24 cellular contexts compared by ENCODE assay signal in the genomic region with DNA sequence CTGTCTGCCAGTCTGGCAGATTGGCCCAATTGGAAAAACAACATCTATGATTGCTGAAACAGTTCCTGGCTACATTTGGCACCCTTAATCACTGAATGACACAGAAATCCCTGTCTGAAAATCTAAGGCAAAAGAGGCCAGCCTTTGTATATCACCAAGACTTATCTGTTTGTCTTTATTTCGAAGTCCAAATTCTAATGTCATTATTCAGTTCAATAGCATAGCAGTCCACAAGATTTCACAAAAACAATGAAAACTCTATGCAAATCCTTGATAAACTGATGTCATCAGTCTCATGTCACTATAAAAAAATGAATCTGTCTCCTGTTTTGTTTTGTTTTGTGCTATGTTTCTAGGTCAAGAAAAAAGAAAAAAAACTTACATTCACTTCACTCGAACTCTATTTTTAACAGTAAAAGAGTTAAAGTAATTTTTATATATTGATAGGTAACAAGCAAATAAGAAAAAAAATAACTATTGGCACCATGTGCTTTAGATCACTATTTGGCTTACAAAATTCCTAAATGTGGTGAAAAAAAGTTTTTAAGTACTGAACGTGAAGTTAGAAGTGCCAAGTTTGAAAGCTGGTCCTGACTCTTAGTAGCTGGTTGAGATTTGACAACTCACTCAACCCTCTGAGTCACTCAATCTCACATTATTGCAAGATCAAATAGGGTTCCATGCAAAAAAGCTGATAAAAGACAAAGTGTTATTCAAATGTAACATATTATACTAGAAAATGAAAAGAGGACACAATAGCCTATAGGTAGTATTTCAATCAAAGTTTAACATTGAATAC.
DNase-seq lines count a peak whose midpoint lies in the region; ATAC-seq, FAIRE-seq and TF ChIP-seq lines count a peak whose summit lies in the region.
"Had no signal": no experiment of that assay in that cellular context is flagged by ENCODE, and none has a peak within 500 bp of the region (broad histone marks: within the 10 kb centered on the region; RNA-seq: fewer than 3 reads in every experiment).

No MANE protein-coding gene starts in this region.

- no peak overlapping the region for H3K4me3 Mint-ChIP-seq in astrocyte (ENCODE audit: unreplicated experiment)
- no peak overlapping the region for H3K4me3 Mint-ChIP-seq in stimulated activated naive B cell treated with anti-CD40 and anti-IgM and Interleukin-4, amounts not matched to agents 10 μg/mL and 1 μg/mL and 100 μg/mL, for 72 hours
- H3K4me3 Mint-ChIP-seq: activated naive CD4-positive, alpha-beta T cell treated with anti-CD3 and anti-CD28 coated beads, Interleukin-2, amount 50 U/mL, for 24 hours; CD4-positive, alpha-beta memory T cell; central memory CD8-positive, alpha-beta T cell; nephron had no signal

- H3K27ac ChIP-seq in astrocyte (ENCODE audit: low read depth, low read length) (peak overlapping the region; percentile 57), tibial artery (peak overlapping the region; percentile 50 to 54)
- H3K27ac ChIP-seq: psoas muscle, uterus had no signal

- no peak overlapping the region for H2AFZ ChIP-seq in astrocyte (ENCODE audit: low read depth, low read length)

- H3K4me1 Mint-ChIP-seq in astrocyte (ENCODE audit: low read depth, unreplicated experiment), result peaks cover 7% of the 10 kb centered on the region
- no peaks in the 10 kb centered on the region for H3K4me1 Mint-ChIP-seq in stimulated activated naive B cell treated with anti-CD40 and anti-IgM and Interleukin-4, amounts not matched to agents 10 μg/mL and 1 μg/mL and 100 μg/mL, for 72 hours
- H3K4me1 Mint-ChIP-seq: activated naive CD4-positive, alpha-beta T cell treated with anti-CD3 and anti-CD28 coated beads, Interleukin-2, amount 50 U/mL, for 24 hours; CD4-positive, alpha-beta memory T cell; central memory CD8-positive, alpha-beta T cell had no signal

- H3K9ac ChIP-seq in astrocyte (ENCODE audit: low read length), result no peak overlapping the region

- FAIRE-seq in astrocyte (lab: Jason Lieb, UNC), result peak; percentile 63
- FAIRE-seq: A204.1 had no signal

- no peaks in the 10 kb centered on the region for H3K79me2 ChIP-seq in astrocyte (ENCODE audit: insufficient read depth, low read length)

- intact Hi-C loops in left ventricle myocardium superior (cut with micrococcal nuclease), result no loop called here
- intact Hi-C loops in cardiac septum (cut with DNase I), result loop anchor here (10.0 kb wide), 1 partner anchor 114 kb away; no protein-coding TSS in a partner anchor
- intact Hi-C loops in tibial artery (cut with DNase I; ENCODE audit: low total_unique reads), result no loop called here

- TF ChIP-seq CTCF in astrocyte (IDR thresholded peaks at IDR 0.05; ENCODE audit: insufficient read depth, low read depth, low read length), result no peak
- TF ChIP-seq CTCF in foreskin fibroblast (IDR thresholded peaks at IDR 0.05; ENCODE audit: low read depth, low read length), result no peak
- no peak for TF ChIP-seq CTCF in tibial artery (IDR thresholded peaks at IDR 0.05)

- H3K9me3 ChIP-seq in astrocyte (ENCODE audit: insufficient read depth, low read depth, low read length), result no peaks in the 10 kb centered on the region
- no peaks in the 10 kb centered on the region for H3K9me3 ChIP-seq in tibial artery
- H3K9me3 ChIP-seq: psoas muscle, uterus had no signal

- no peaks in the 10 kb centered on the region for H3K27me3 ChIP-seq in astrocyte (ENCODE audit: insufficient read depth, low read length)
- H3K27me3 ChIP-seq in tibial artery, result no peaks in the 10 kb centered on the region
- H3K27me3 ChIP-seq: uterus had no signal

- ATAC-seq in left ventricle myocardium superior (peak; percentile 26), GM18498 (IDR thresholded peaks at IDR 0.05; ENCODE audit: unreplicated experiment) (no peak)
- no peak for ATAC-seq in stimulated activated naive B cell treated with anti-CD40 and anti-IgM and Interleukin-4, amounts not matched to agents 10 μg/mL and 1 μg/mL and 100 μg/mL, for 72 hours (replicated peaks)
- ATAC-seq: SK-N-SH treated with all-trans-retinoic acid at 6 μM for 48 hours had no signal

- no peak overlapping the region for H3K27ac Mint-ChIP-seq in astrocyte (ENCODE audit: unreplicated experiment)
- no peak overlapping the region for H3K27ac Mint-ChIP-seq in stimulated activated naive B cell treated with anti-CD40 and anti-IgM and Interleukin-4, amounts not matched to agents 10 μg/mL and 1 μg/mL and 100 μg/mL, for 72 hours
- H3K27ac Mint-ChIP-seq: activated naive CD4-positive, alpha-beta T cell treated with anti-CD3 and anti-CD28 coated beads, Interleukin-2, amount 50 U/mL, for 24 hours; CD4-positive, alpha-beta memory T cell; nephron had no signal

- no peaks in the 10 kb centered on the region for H3K36me3 ChIP-seq in astrocyte (ENCODE audit: insufficient read depth, low read length)
- no peaks in the 10 kb centered on the region for H3K36me3 ChIP-seq in tibial artery
- H3K36me3 ChIP-seq: uterus had no signal

- no peak overlapping the region for H3K4me3 ChIP-seq in astrocyte (ENCODE audit: insufficient read depth, low read depth, low read length)
- H3K4me3 ChIP-seq in foreskin fibroblast (ENCODE audit: low read depth in 1 of 2, low read length in 2 of 2), result no peak overlapping the region
- no peak overlapping the region for H3K4me3 ChIP-seq in tibial artery
- H3K4me3 ChIP-seq: psoas muscle, uterus had no signal

- peaks cover 14% of the 10 kb centered on the region for H3K4me1 ChIP-seq in astrocyte (ENCODE audit: insufficient read depth, low read length)
- H3K4me1 ChIP-seq in tibial artery, result peaks cover 0 to 25% (median 6%) of the 10 kb centered on the region in 4 donors
- H3K4me1 ChIP-seq: uterus had no signal

- H3K9me3 Mint-ChIP-seq in astrocyte (ENCODE audit: unreplicated experiment), result peaks cover 6% of the 10 kb centered on the region
- no peaks in the 10 kb centered on the region for H3K9me3 Mint-ChIP-seq in stimulated activated naive B cell treated with anti-CD40 and anti-IgM and Interleukin-4, amounts not matched to agents 10 μg/mL and 1 μg/mL and 100 μg/mL, for 72 hours
- H3K9me3 Mint-ChIP-seq: activated naive CD4-positive, alpha-beta T cell treated with anti-CD3 and anti-CD28 coated beads, Interleukin-2, amount 50 U/mL, for 24 hours; central memory CD8-positive, alpha-beta T cell; nephron had no signal

- no peak overlapping the region for H3K4me2 ChIP-seq in astrocyte (ENCODE audit: low read length)

- no peaks in the 10 kb centered on the region for H3K27me3 Mint-ChIP-seq in astrocyte (ENCODE audit: low read depth, unreplicated experiment)
- H3K27me3 Mint-ChIP-seq in stimulated activated naive B cell treated with anti-CD40 and anti-IgM and Interleukin-4, amounts not matched to agents 10 μg/mL and 1 μg/mL and 100 μg/mL, for 72 hours, result peaks cover 21 to 26% of the 10 kb centered on the region in 2 donors
- H3K27me3 Mint-ChIP-seq: activated naive CD4-positive, alpha-beta T cell treated with anti-CD3 and anti-CD28 coated beads, Interleukin-2, amount 50 U/mL, for 24 hours had no signal

- H4K20me1 ChIP-seq in astrocyte (ENCODE audit: insufficient read depth, low read length), result no peaks in the 10 kb centered on the region

- H3K36me3 Mint-ChIP-seq in astrocyte (ENCODE audit: low read depth, unreplicated experiment), result no peaks in the 10 kb centered on the region
- H3K36me3 Mint-ChIP-seq in stimulated activated naive B cell treated with anti-CD40 and anti-IgM and Interleukin-4, amounts not matched to agents 10 μg/mL and 1 μg/mL and 100 μg/mL, for 72 hours, result no peaks in the 10 kb centered on the region
- H3K36me3 Mint-ChIP-seq: activated naive CD4-positive, alpha-beta T cell treated with anti-CD3 and anti-CD28 coated beads, Interleukin-2, amount 50 U/mL, for 24 hours; CD4-positive, alpha-beta memory T cell had no signal

- DNase-seq in left ventricle myocardium superior, result no peak
- DNase-seq in cardiac septum (ENCODE audit: low spot score), result no peak
- peak; percentile 63 for DNase-seq in astrocyte (ENCODE audit: low read depth)
- peak; percentile 68 to 70 for DNase-seq in foreskin fibroblast
- DNase-seq in tibial artery, result no peak
- no peak for DNase-seq in stimulated activated naive B cell treated with anti-CD40 and anti-IgM and Interleukin-4, amounts not matched to agents 10 μg/mL and 1 μg/mL and 100 μg/mL, for 72 hours
- no peak for DNase-seq in NCI-H510A (lab: John Stamatoyannopoulos, UW)
- DNase-seq: activated CD4-positive, alpha-beta T cell treated with anti-CD3 and anti-CD28 coated beads for 48 hours; activated T-cell treated with anti-CD3 and anti-CD28 coated beads for 4 hours; CD4-positive, alpha-beta memory T cell; DMS79 treated with DMSO at 0.1 percent for 48 hours; glutamatergic neuron; GOT3; NCI-H187 treated with DMSO at 0.1 percent for 48 hours; NCI-H510A treated with DMSO at 0.1 percent for 48 hours; psoas muscle; stimulated activated naive CD4-positive, alpha-beta T cell treated with Interleukin-2 at 50 U/mL for 16 hours; uterus had no signal

Comparison
In these comparisons a context has a peak if more than half of its experiments do, and no peak if none do; other contexts are left out.
1. DNase-seq: peak in astrocyte (single experiment) and foreskin fibroblast (2 of 2); none in left ventricle myocardium superior (single experiment), cardiac septum (single experiment), tibial artery (0 of 2), stimulated activated naive B cell treated with anti-CD40 and anti-IgM and Interleukin-4, amounts not matched to agents 10 μg/mL and 1 μg/mL and 100 μg/mL, for 72 hours (single experiment) and NCI-H510A (single experiment).